6 cellular contexts compared by ENCODE assay signal in the genomic region with DNA sequence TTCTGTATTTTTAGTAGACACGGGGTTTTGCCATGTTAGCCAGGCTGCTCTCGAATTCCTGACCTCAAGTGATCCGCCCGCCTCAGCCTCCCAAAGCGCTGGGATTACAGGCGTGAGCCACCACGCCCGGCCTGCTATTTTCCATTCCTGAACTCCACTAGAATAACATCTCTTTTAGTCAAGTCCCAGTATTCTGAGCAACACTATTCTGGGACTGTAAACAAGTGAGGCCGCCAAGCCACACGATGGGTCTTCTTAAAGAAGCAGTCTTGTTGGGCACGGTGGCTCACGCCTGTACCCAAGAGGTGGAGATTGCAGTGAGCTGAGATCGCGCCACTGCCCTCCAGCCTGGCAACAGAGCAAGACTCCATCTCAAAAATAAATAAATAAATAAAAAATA. TPM values are rescaled to one million over a fixed set of nuclear protein-coding genes. Genes with fewer than 3 reads are reported as not detected.
DNase-seq lines count a peak whose midpoint lies in the region; ATAC-seq, FAIRE-seq and TF ChIP-seq lines count a peak whose summit lies in the region.
"Not testable (repeated sequence)": the region's sequence is repeated elsewhere in the genome, so short reads cannot be mapped to it uniquely, and the experiment has no call there.

No MANE protein-coding gene starts in this region.

- H3K36me3 Mint-ChIP-seq in activated T-cell treated with anti-CD3 and anti-CD28 coated beads, Interleukin-2, amount 50 U/mL, for 24 hours (ENCODE audit: low read depth): peaks cover 52% of the 10 kb centered on the region
- peaks cover 46% of the 10 kb centered on the region for H3K36me3 Mint-ChIP-seq in endothelial cell (ENCODE audit: low read depth, unreplicated experiment)
- peaks cover 48% of the 10 kb centered on the region for H3K36me3 Mint-ChIP-seq in nephron progenitor cell (ENCODE audit: low read depth)

- not testable (repeated sequence) for H3K9me3 Mint-ChIP-seq in activated T-cell treated with anti-CD3 and anti-CD28 coated beads, Interleukin-2, amount 50 U/mL, for 24 hours; endothelial cell (ENCODE audit: unreplicated experiment); nephron progenitor cell

- not testable (repeated sequence) for TF ChIP-seq CTCF in A549 (IDR thresholded peaks at IDR 0.05); endothelial cell (IDR thresholded peaks at IDR 0.05; ENCODE audit: unreplicated experiment); nephron progenitor cell (IDR thresholded peaks at IDR 0.05); psoas muscle (IDR thresholded peaks at IDR 0.05)

- H3K27ac Mint-ChIP-seq in activated T-cell treated with anti-CD3 and anti-CD28 coated beads, Interleukin-2, amount 50 U/mL, for 24 hours: peak overlapping the region; percentile 69
- H3K27ac Mint-ChIP-seq in endothelial cell (ENCODE audit: unreplicated experiment): not testable (repeated sequence)
- H3K27ac Mint-ChIP-seq in nephron progenitor cell: peak overlapping the region; percentile 77

- not testable (repeated sequence) for FAIRE-seq in A549 (lab: Jason Lieb, UNC)

- 80% methylated on average over 14 of the region's 14 CpGs for WGBS in A549 (ENCODE audit: missing lambda C conversion rate)
- WGBS in psoas muscle, 3 donors: 83 to 93% (median 83%) methylated on average over 14 of the region's 14 CpGs

- TF ChIP-seq EP300 in A549 (IDR thresholded peaks at IDR 0.05): not testable (repeated sequence)

- H3K4me2 ChIP-seq in A549: peak overlapping the region; percentile 42

- not testable (repeated sequence) for DNase-seq in A549 (ENCODE audit: low read depth in 1 of 2, low spot score in 1 of 2); SK-N-MC (ENCODE audit: low read depth, low spot score); activated T-cell treated with anti-CD3 and anti-CD28 coated beads, Interleukin-2, amount 50 U/mL, for 24 hours; endothelial cell (ENCODE audit: low spot score); nephron progenitor cell
- peak in 1 of 2 donors; percentile 52 for DNase-seq in psoas muscle

- not testable (repeated sequence) for TF ChIP-seq POLR2A in A549 (IDR thresholded peaks at IDR 0.05; ENCODE audit: low read length)

- peaks cover 39% of the 10 kb centered on the region for H3K4me1 Mint-ChIP-seq in activated T-cell treated with anti-CD3 and anti-CD28 coated beads, Interleukin-2, amount 50 U/mL, for 24 hours (ENCODE audit: low read depth)
- not testable (repeated sequence) for H3K4me1 Mint-ChIP-seq in endothelial cell (ENCODE audit: unreplicated experiment); nephron progenitor cell

- intact Hi-C loops in psoas muscle (cut with DNase I): not testable (repeated sequence)

- ATAC-seq in A549 (peak in 1 of 2 experiments; percentile 29; a peak in 2 of 6 replicates), psoas muscle (peak in 3 of 4 donors; percentile 33 to 56 (median 48))

- H3K9ac ChIP-seq in SK-N-MC (ENCODE audit: insufficient read length): not testable (repeated sequence)

- H3K27me3 Mint-ChIP-seq in activated T-cell treated with anti-CD3 and anti-CD28 coated beads, Interleukin-2, amount 50 U/mL, for 24 hours; endothelial cell (ENCODE audit: unreplicated experiment); nephron progenitor cell (ENCODE audit: low read depth, poor library complexity): not testable (repeated sequence)

- H3K36me3 ChIP-seq in SK-N-MC (ENCODE audit: insufficient read depth, low read length): not testable (repeated sequence)
- H3K36me3 ChIP-seq in psoas muscle (ENCODE audit: insufficient read depth in 1 of 2, low read depth in 1 of 2): peaks cover 0 to 42% of the 10 kb centered on the region in 2 donors

- not testable (repeated sequence) for TF ChIP-seq RAD21 in A549 (conservative IDR thresholded peaks at IDR 0.05 in 1 of 2, IDR thresholded peaks at IDR 0.05 in 1 of 2)

- POLR2A ChIA-PET in A549 (lab: Yijun Ruan, JAX): not testable (repeated sequence)

- H3K27me3 ChIP-seq in psoas muscle (ENCODE audit: insufficient read depth in 3 of 3, low read length in 2 of 3): not testable (repeated sequence)

- H3K9me3 ChIP-seq in A549; SK-N-MC (ENCODE audit: low read depth, low read length); psoas muscle: not testable (repeated sequence)

- H3K4me1 ChIP-seq in A549: peaks cover 25% of the 10 kb centered on the region
- H3K4me1 ChIP-seq in psoas muscle: not testable (repeated sequence)

- H3K27ac ChIP-seq in A549 (peak overlapping the region in 1 of 2 experiments; percentile 66; a peak in 3 of 6 replicates), SK-N-MC (peak overlapping the region; percentile 81)
- H3K27ac ChIP-seq in psoas muscle: not testable (repeated sequence)

- CTCF ChIA-PET in A549 (lab: Yijun Ruan, JAX): not testable (repeated sequence)

- not testable (repeated sequence) for H3K4me3 ChIP-seq in A549, SK-N-MC, psoas muscle

- H3K4me3 Mint-ChIP-seq in activated T-cell treated with anti-CD3 and anti-CD28 coated beads, Interleukin-2, amount 50 U/mL, for 24 hours; nephron progenitor cell: not testable (repeated sequence)
- peak overlapping the region; percentile 65 for H3K4me3 Mint-ChIP-seq in endothelial cell (ENCODE audit: unreplicated experiment)

RNA-seq across cellular contexts. Expression of a gene that starts 11.4 kb away (rescaled TPM):
- 9.3 and 9.4 TPM in 2 replicates for polyA plus RNA-seq in A549 (2011; rRNA removed)
- 5.2 and 5.4 TPM in 2 replicates for polyA plus RNA-seq in A549 (2012; cell fraction: cytosol; rRNA removed)
- polyA plus RNA-seq in A549 (2012; cell fraction: nucleus; rRNA removed): 14.1 and 15.9 TPM in 2 replicates
- 5.8 to 7.4 TPM (median 7.4 TPM) in 3 replicates for polyA plus RNA-seq in A549 (2017; fragmentation: RNase III; extraction: RNeasy Plus Mini Kit Qiagen cat#74134 plus additional on column Dnase treatment)
- 19.2 and 24.1 TPM in 2 replicates for polyA minus RNA-seq in A549 (2011; rRNA and poly(A)+ RNA removed)
- total RNA-seq in endothelial cell (ENCODE audit: unreplicated experiment): 50.6 TPM
- 10 to 100 TPM; 15.4 to 17.9 (median 17.6) TPM for total RNA-seq in psoas muscle
- polyA plus RNA-seq in psoas muscle: 10 to 100 TPM in 2 of 3 donors, 1 to 10 TPM in 1; 5.3 to 17.4 (median 10.4) TPM

RNA-seq across cellular contexts. Expression of a gene that starts 42.8 kb away (rescaled TPM):
- polyA plus RNA-seq in A549 (2011; rRNA removed): 58.2 and 65.1 TPM in 2 replicates
- polyA plus RNA-seq in A549 (2012; cell fraction: cytosol; rRNA removed): 10.2 and 11.5 TPM in 2 replicates
- polyA plus RNA-seq in A549 (2012; cell fraction: nucleus; rRNA removed): 20.6 and 26.4 TPM in 2 replicates
- 73.1 to 87.2 TPM (median 87.0 TPM) in 3 replicates for polyA plus RNA-seq in A549 (2017; fragmentation: RNase III; extraction: RNeasy Plus Mini Kit Qiagen cat#74134 plus additional on column Dnase treatment)
- 24.1 and 27.7 TPM in 2 replicates for polyA minus RNA-seq in A549 (2011; rRNA and poly(A)+ RNA removed)
- 110 TPM for total RNA-seq in endothelial cell (ENCODE audit: unreplicated experiment)
- total RNA-seq in psoas muscle: 10 to 100 TPM; 31.1 to 50.2 (median 41.0) TPM
- 10 to 100 TPM; 19.2 to 48.9 (median 34.4) TPM for polyA plus RNA-seq in psoas muscle
